9 cellular contexts compared by ENCODE assay signal in the genomic region with DNA sequence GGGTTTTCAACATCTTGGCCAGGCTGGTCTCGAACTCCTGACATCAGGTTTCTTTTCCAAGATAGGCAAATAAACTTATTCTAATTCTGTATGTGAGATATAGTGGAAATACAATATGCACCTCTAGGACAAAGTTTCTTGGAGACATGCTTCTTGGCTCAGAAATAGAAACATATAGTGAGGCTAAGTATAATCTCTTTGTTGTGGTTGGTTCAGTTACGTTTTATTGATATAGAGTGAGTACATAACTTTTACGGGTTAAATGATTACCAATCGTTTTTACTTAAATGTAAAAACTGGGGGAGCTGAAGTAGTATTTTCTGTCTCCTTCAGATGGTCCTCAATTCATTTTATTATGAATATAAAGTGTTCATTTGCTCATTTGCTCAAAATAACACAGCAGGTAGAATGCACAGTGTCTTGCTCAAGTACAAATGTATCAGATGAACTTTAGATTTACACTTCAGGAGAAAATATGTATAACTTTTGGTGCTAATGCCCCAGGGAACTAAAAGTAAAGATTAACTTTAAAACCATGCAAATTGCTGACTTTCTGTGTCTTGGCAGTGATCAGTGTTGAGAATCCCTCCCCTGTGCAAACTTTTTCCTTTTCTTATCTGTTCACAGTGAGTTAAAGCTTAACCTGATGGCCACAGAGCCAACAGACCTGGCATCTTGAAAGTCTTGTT.
DNase-seq lines count a peak whose midpoint lies in the region; ATAC-seq and TF ChIP-seq lines count a peak whose summit lies in the region.
"Had no signal": no experiment of that assay in that cellular context is flagged by ENCODE, and none has a peak within 500 bp of the region (broad histone marks: within the 10 kb centered on the region; RNA-seq: fewer than 3 reads in every experiment).

No MANE protein-coding gene starts in this region.

- no peak for DNase-seq in naive thymus-derived CD8-positive, alpha-beta T cell
- DNase-seq in cerebellar nuclear complex (lab: John Stamatoyannopoulos, UW): no peak
- no peak for DNase-seq in posterior vena cava (ENCODE audit: low spot score)
- DNase-seq in stimulated activated naive CD4-positive, alpha-beta T cell (lab: John Stamatoyannopoulos, UW): no peak
- DNase-seq in GDM1 (lab: John Stamatoyannopoulos, UW): no peak
- DNase-seq: NCI-H2171 treated with DMSO at 0.1 percent for 48 hours had no signal

- H3K27me3 Mint-ChIP-seq in naive thymus-derived CD8-positive, alpha-beta T cell: no peaks in the 10 kb centered on the region

- ATAC-seq in GM18517 (IDR thresholded peaks at IDR 0.05; ENCODE audit: unreplicated experiment) (peak; percentile 68), HG02588 (IDR thresholded peaks at IDR 0.05; ENCODE audit: unreplicated experiment) (peak; percentile 79)
- ATAC-seq in naive thymus-derived CD8-positive, alpha-beta T cell: no peak

- H3K4me1 Mint-ChIP-seq in naive thymus-derived CD8-positive, alpha-beta T cell: peaks cover 29 to 93% (median 81%) of the 10 kb centered on the region in 4 donors

- H3K9me3 Mint-ChIP-seq in naive thymus-derived CD8-positive, alpha-beta T cell: no peaks in the 10 kb centered on the region

- TF ChIP-seq CTCF in VCaP (conservative IDR thresholded peaks at IDR 0.05): no peak

- POLR2A ChIA-PET in naive thymus-derived CD8-positive, alpha-beta T cell (lab: Charles Lee): interaction anchor here (0.7 to 2.7 kb wide), 2 partner anchors 12 to 77 kb away, joined by 5 to 13 read pairs; partner anchors contain the start of gene AFF1

- peak overlapping the region; percentile 99 for H3K27ac ChIP-seq in VCaP

- no peaks in the 10 kb centered on the region for H3K36me3 Mint-ChIP-seq in naive thymus-derived CD8-positive, alpha-beta T cell

- intact Hi-C loops in posterior vena cava (cut with DNase I): no loop called here

- H3K4me3 Mint-ChIP-seq in naive thymus-derived CD8-positive, alpha-beta T cell: peak overlapping the region in 6 of 10 donors; percentile 1 to 50 (median 20)

- H3K27ac Mint-ChIP-seq in naive thymus-derived CD8-positive, alpha-beta T cell: peak overlapping the region in 4 of 10 donors; percentile 0 to 34 (median 10)

Comparison
In these comparisons a context has a peak if more than half of its experiments do, and no peak if none do; other contexts are left out.
1. ATAC-seq: peak in GM18517 (single experiment) and HG02588 (single experiment); none in naive thymus-derived CD8-positive, alpha-beta T cell (0 of 2).